In genomic region chr6:27518881-27519795, GRCh38 we compare ENCODE assay signal across 8 cellular contexts. TPM values are rescaled to one million over a fixed set of nuclear protein-coding genes. Genes with fewer than 3 reads are reported as not detected.
DNase-seq lines count a peak whose midpoint lies in the region; ATAC-seq and TF ChIP-seq lines count a peak whose summit lies in the region.

No MANE protein-coding gene starts in this region.

- H3K27ac ChIP-seq in brain microvascular endothelial cell (peak overlapping the region; percentile 74), sigmoid colon (peak overlapping the region; percentile 86 to 93 (median 89))

- H3K36me3 ChIP-seq in brain microvascular endothelial cell (replicated peaks): no peaks in the 10 kb centered on the region
- no peaks in the 10 kb centered on the region for H3K36me3 ChIP-seq in iPS-15b (ENCODE audit: control insufficient read depth, insufficient read depth, low read length)
- H3K36me3 ChIP-seq in sigmoid colon: no peaks in the 10 kb centered on the region

- WGBS in sigmoid colon, 2 donors: 1% methylated on average over 42 of the region's 42 CpGs

- H3K9me3 ChIP-seq in iPS-15b (ENCODE audit: control insufficient read depth, insufficient read depth, low read length) (no peaks in the 10 kb centered on the region), sigmoid colon (no peaks in the 10 kb centered on the region)

- DNase-seq in GM12864 (ENCODE audit: low read depth): peak; percentile 65
- DNase-seq in NCI-H146 treated with DMSO at 0.1 percent for 48 hours (lab: John Stamatoyannopoulos, UW; ENCODE audit: unreplicated experiment): peak; percentile 58
- DNase-seq in T1000 (lab: John Stamatoyannopoulos, UW): peak; percentile 81
- DNase-seq in brain microvascular endothelial cell: peak; percentile 89
- peak; percentile 88 for DNase-seq in sigmoid colon

- peak overlapping the region; percentile 94 for H3K9ac ChIP-seq in iPS-15b (ENCODE audit: low read depth, low read length)

- peak; percentile 59 for TF ChIP-seq CTCF in GM12864 (IDR thresholded peaks at IDR 0.05; ENCODE audit: low read depth, low read length, missing control alignments)
- TF ChIP-seq CTCF in brain microvascular endothelial cell (IDR thresholded peaks at IDR 0.05; ENCODE audit: low read depth, low read length, missing control alignments): peak; percentile 84
- peak; percentile 25 to 67 (median 62) for TF ChIP-seq CTCF in sigmoid colon (IDR thresholded peaks at IDR 0.05)

- no peaks in the 10 kb centered on the region for H3K4me1 ChIP-seq in iPS-15b (ENCODE audit: control insufficient read depth, insufficient read depth, low read length)
- peaks cover 0 to 18% (median 10%) of the 10 kb centered on the region in 4 donors for H3K4me1 ChIP-seq in sigmoid colon

- intact Hi-C loops in sigmoid colon (cut with DNase I): loop anchor here (1.0 to 10.0 kb wide), 7 partner anchors 16 to 376 kb away; no protein-coding TSS in a partner anchor

- in situ Hi-C loops in brain microvascular endothelial cell (cut with HindIII; ENCODE audit: low pct_ligation_motif_present, low sequenced_read_pairs): no loop called here

- TF ChIP-seq POLR2A in sigmoid colon (IDR thresholded peaks at IDR 0.05): no peak

- ATAC-seq in HG02610 (IDR thresholded peaks at IDR 0.05; ENCODE audit: unreplicated experiment) (peak; percentile 62), GM18870 (IDR thresholded peaks at IDR 0.05; ENCODE audit: unreplicated experiment) (no peak)

- peaks cover 21% of the 10 kb centered on the region for H3K27me3 ChIP-seq in brain microvascular endothelial cell (replicated peaks)
- H3K27me3 ChIP-seq in iPS-15b (ENCODE audit: control insufficient read depth, insufficient read depth, low read length): peaks cover 19% of the 10 kb centered on the region
- H3K27me3 ChIP-seq in sigmoid colon: peaks cover 0 to 15% (median 0%) of the 10 kb centered on the region in 3 donors

- H3K4me3 ChIP-seq in GM12864 (ENCODE audit: low read depth, low read length): peak overlapping the region; percentile 77
- H3K4me3 ChIP-seq in brain microvascular endothelial cell (ENCODE audit: low read depth, low read length): peak overlapping the region; percentile 92
- H3K4me3 ChIP-seq in iPS-15b (ENCODE audit: low read depth, low read length): peak overlapping the region; percentile 99
- H3K4me3 ChIP-seq in sigmoid colon: peak overlapping the region; percentile 53 to 80 (median 62)

- TF ChIP-seq EP300 in sigmoid colon (IDR thresholded peaks at IDR 0.05): no peak

RNA-seq across cellular contexts. Expression of gene ZNF184, which starts 46.2 kb away (rescaled TPM):
- total RNA-seq in sigmoid colon: 1 to 10 TPM; 4.3 to 8.6 (median 7.3) TPM
- 1 to 10 TPM; 2.1 to 3.1 (median 3.0) TPM for polyA plus RNA-seq in sigmoid colon
